Comparison of ENCODE assay signal across 8 cellular contexts in genomic region chr2:67215214-67215613, GRCh38.
DNase-seq lines count a peak whose midpoint lies in the region; ATAC-seq and TF ChIP-seq lines count a peak whose summit lies in the region.

No MANE protein-coding gene starts in this region.

- H3K4me3 ChIP-seq in choroid plexus epithelial cell (ENCODE audit: low read depth, low read length) (no peak overlapping the region), psoas muscle (no peak overlapping the region)

- ATAC-seq in psoas muscle (no peak), HG03139 (IDR thresholded peaks at IDR 0.05; ENCODE audit: unreplicated experiment) (no peak)

- WGBS in psoas muscle, 3 donors = 50 to 53% (median 51%) methylated on average over 8 of the region's 8 CpGs

- no peaks in the 10 kb centered on the region for H3K27me3 ChIP-seq in psoas muscle (ENCODE audit: insufficient read depth in 3 of 3, low read length in 2 of 3)

- H3K4me1 ChIP-seq in psoas muscle = no peaks in the 10 kb centered on the region

- TF ChIP-seq CTCF in choroid plexus epithelial cell (conservative IDR thresholded peaks at IDR 0.05; ENCODE audit: low read depth, low read length) (peak; percentile 70), psoas muscle (IDR thresholded peaks at IDR 0.05) (no peak)

- peaks cover 4% of the 10 kb centered on the region for H3K9me3 ChIP-seq in psoas muscle

- intact Hi-C loops in psoas muscle (cut with DNase I) = no loop called here

- peak; percentile 61 for DNase-seq in ELR (ENCODE audit: low read depth)
- DNase-seq in NCI-H1694 treated with DMSO at 0.1 percent for 48 hours (lab: John Stamatoyannopoulos, UW) = peak; percentile 29
- peak; percentile 83 for DNase-seq in choroid plexus epithelial cell (ENCODE audit: low read depth)
- peak; percentile 7 for DNase-seq in myocyte (ENCODE audit: low read depth)
- DNase-seq in SKM-1 treated with dmso at 0.1 percent for 144 hours (lab: John Stamatoyannopoulos, UW; ENCODE audit: unreplicated experiment) = no peak
- DNase-seq in psoas muscle = no peak
- no peak for DNase-seq in cerebellum (ENCODE audit: low spot score)

- no peaks in the 10 kb centered on the region for H3K36me3 ChIP-seq in psoas muscle (ENCODE audit: insufficient read depth in 1 of 2, low read depth in 1 of 2)

- no peak overlapping the region for H3K27ac ChIP-seq in psoas muscle

Comparison
In these comparisons a context has a peak if more than half of its experiments do, and no peak if none do; other contexts are left out.
1. DNase-seq: peak in ELR (single experiment), NCI-H1694 treated with DMSO at 0.1 percent for 48 hours (single experiment), choroid plexus epithelial cell (single experiment) and myocyte (single experiment); none in SKM-1 treated with dmso at 0.1 percent for 144 hours (single experiment), psoas muscle (0 of 2) and cerebellum (single experiment).